In genomic region chr15:57506422-57506821, GRCh38 we compare ENCODE assay signal across 11 cellular contexts.
A peak's percentile ranks its signal among the peaks of the same experiment; 100 is the strongest.
DNase-seq lines count a peak whose midpoint lies in the region; ATAC-seq and TF ChIP-seq lines count a peak whose summit lies in the region.
"Had no signal": no experiment of that assay in that cellular context is flagged by ENCODE, and none has a peak within 500 bp of the region (broad histone marks: within the 10 kb centered on the region; RNA-seq: fewer than 3 reads in every experiment).

No MANE protein-coding gene starts in this region.

- H3K27ac Mint-ChIP-seq in endodermal cell (peak overlapping the region; percentile 7), nephron progenitor cell (peak overlapping the region; percentile 31), T-helper 17 cell (no peak overlapping the region)

- H3K27me3 Mint-ChIP-seq in endodermal cell (ENCODE audit: insufficient read depth) (no peaks in the 10 kb centered on the region), nephron progenitor cell (ENCODE audit: low read depth, poor library complexity) (peaks cover 6% of the 10 kb centered on the region), T-helper 17 cell (peaks cover 36% of the 10 kb centered on the region)

- no peaks in the 10 kb centered on the region for H3K27me3 ChIP-seq in endodermal cell (ENCODE audit: control insufficient read depth, insufficient read depth, low read length, poor library complexity, severe bottlenecking)

- no peak overlapping the region for H3K9ac ChIP-seq in endodermal cell (ENCODE audit: extremely low read depth, low read length, poor library complexity, severe bottlenecking)

- TF ChIP-seq CTCF in C4-2B (conservative IDR thresholded peaks at IDR 0.05): peak; percentile 35
- TF ChIP-seq CTCF in NB4 (IDR thresholded peaks at IDR 0.05; ENCODE audit: low read depth, low read length): peak; percentile 10
- TF ChIP-seq CTCF in endodermal cell (conservative IDR thresholded peaks at IDR 0.05): peak; percentile 71
- no peak for TF ChIP-seq CTCF in nephron progenitor cell (IDR thresholded peaks at IDR 0.05)

- 77 to 92% methylated on average over 2 of the region's 2 CpGs for WGBS in endodermal cell (ENCODE audit: insufficient coverage in 1 of 2, insufficient read length in 1 of 2), 2 experiments

- ATAC-seq in T-helper 17 cell: no peak
- ATAC-seq in HG03521 (IDR thresholded peaks at IDR 0.05; ENCODE audit: unreplicated experiment): no peak

- DNase-seq in NB4 (ENCODE audit: low read depth): no peak
- DNase-seq in endodermal cell: peak; percentile 77
- DNase-seq in nephron progenitor cell: no peak
- DNase-seq in cortex of kidney (lab: John Stamatoyannopoulos, UW): no peak
- DNase-seq in mesenteric fat pad (ENCODE audit: low spot score): no peak
- DNase-seq in T-helper 17 cell: no peak
- DNase-seq: activated gamma-delta T cell treated with Interleukin-2 at 50 U/mL for 16 hours, NCI-H446 treated with DMSO at 0.1 percent for 48 hours had no signal

- H3K27ac ChIP-seq in C4-2B: peak overlapping the region; percentile 91
- peak overlapping the region; percentile 0 for H3K27ac ChIP-seq in endodermal cell (ENCODE audit: low read depth, low read length)

- H3K9me3 Mint-ChIP-seq in endodermal cell: no peaks in the 10 kb centered on the region
- H3K9me3 Mint-ChIP-seq in nephron progenitor cell: no peaks in the 10 kb centered on the region

- H3K36me3 Mint-ChIP-seq in endodermal cell (ENCODE audit: low read depth) (peaks cover 14% of the 10 kb centered on the region), nephron progenitor cell (ENCODE audit: low read depth) (no peaks in the 10 kb centered on the region), T-helper 17 cell (ENCODE audit: low read depth) (peaks cover 2% of the 10 kb centered on the region)

- H3K4me3 ChIP-seq in NB4 (ENCODE audit: low read depth, low read length): no peak overlapping the region
- no peak overlapping the region for H3K4me3 ChIP-seq in endodermal cell (ENCODE audit: low read length)
- H3K4me3 ChIP-seq: mucosa of descending colon had no signal

- H3K4me3 Mint-ChIP-seq in endodermal cell (no peak overlapping the region), nephron progenitor cell (no peak overlapping the region), T-helper 17 cell (no peak overlapping the region)

- peaks cover 72% of the 10 kb centered on the region for H3K4me1 Mint-ChIP-seq in endodermal cell
- peaks cover 80% of the 10 kb centered on the region for H3K4me1 Mint-ChIP-seq in nephron progenitor cell
- peaks cover 3% of the 10 kb centered on the region for H3K4me1 Mint-ChIP-seq in T-helper 17 cell

- H3K36me3 ChIP-seq in endodermal cell (ENCODE audit: control insufficient read depth, insufficient read depth, low read length): peaks cover 17% of the 10 kb centered on the region

- H3K4me1 ChIP-seq in endodermal cell (ENCODE audit: control insufficient read depth, insufficient read depth, low read length): peaks cover 25% of the 10 kb centered on the region

- H3K9me3 ChIP-seq in endodermal cell (ENCODE audit: control insufficient read depth, low read length): no peaks in the 10 kb centered on the region
- H3K9me3 ChIP-seq in T-helper 17 cell (ENCODE audit: control insufficient read depth, low read length, poor library complexity, severe bottlenecking): no peaks in the 10 kb centered on the region
- H3K9me3 ChIP-seq: mucosa of descending colon had no signal

- no peak for TF ChIP-seq POLR2A in NB4 (IDR thresholded peaks at IDR 0.05; ENCODE audit: extremely low read depth, insufficient read length)
